Comparison of ENCODE assay signal across 1 cellular context in genomic region chr1:42744030-42744413, GRCh38.
TF ChIP-seq lines count a peak whose summit lies in the region.

No MANE protein-coding gene starts in this region.

TF ChIP-seq in H1, 55 proteins besides CTCF, POLR2A, EP300 and RAD21:
- no peak for TF ChIP-seq ATF2 (IDR thresholded peaks at IDR 0.05; ENCODE audit: low read length)
- no peak for TF ChIP-seq TBP (IDR thresholded peaks at IDR 0.05; ENCODE audit: low read depth, low read length)
- TF ChIP-seq JUND (IDR thresholded peaks at IDR 0.05; ENCODE audit: low read length) = no peak
- no peak for TF ChIP-seq CHD1 (IDR thresholded peaks at IDR 0.05; ENCODE audit: low read depth, low read length)
- TF ChIP-seq, protein P1, sequence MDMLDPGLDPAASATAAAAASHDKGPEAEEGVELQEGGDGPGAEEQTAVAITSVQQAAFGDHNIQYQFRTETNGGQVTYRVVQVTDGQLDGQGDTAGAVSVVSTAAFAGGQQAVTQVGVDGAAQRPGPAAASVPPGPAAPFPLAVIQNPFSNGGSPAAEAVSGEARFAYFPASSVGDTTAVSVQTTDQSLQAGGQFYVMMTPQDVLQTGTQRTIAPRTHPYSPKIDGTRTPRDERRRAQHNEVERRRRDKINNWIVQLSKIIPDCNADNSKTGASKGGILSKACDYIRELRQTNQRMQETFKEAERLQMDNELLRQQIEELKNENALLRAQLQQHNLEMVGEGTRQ (IDR thresholded peaks at IDR 0.05; ENCODE audit: low read length) = no peak
- no peak for TF ChIP-seq YY1 (IDR thresholded peaks at IDR 0.05; ENCODE audit: low read depth, low read length)
- TF ChIP-seq CBX5 (IDR thresholded peaks at IDR 0.05; ENCODE audit: low read depth, low read length) = no peak
- TF ChIP-seq RNF2 (IDR thresholded peaks at IDR 0.05; ENCODE audit: borderline replicate concordance, low read depth, low read length, missing control alignments, poor library complexity, severe bottlenecking) = no peak
- TF ChIP-seq KDM5A (IDR thresholded peaks at IDR 0.05; ENCODE audit: low read length) = no peak
- TF ChIP-seq HDAC6 (IDR thresholded peaks at IDR 0.05; ENCODE audit: low read depth, low read length) = no peak
- no peak for TF ChIP-seq ZNF274 (IDR thresholded peaks at IDR 0.05; ENCODE audit: borderline replicate concordance, extremely low read depth, low read length)
- TF ChIP-seq TEAD4 (IDR thresholded peaks at IDR 0.05; ENCODE audit: low read depth, low read length) = no peak
- no peak for TF ChIP-seq HDAC2 (IDR thresholded peaks at IDR 0.05; ENCODE audit: borderline replicate concordance in 1 of 2, low read depth in 2 of 2, low read length in 2 of 2)
- no peak for TF ChIP-seq BACH1 (IDR thresholded peaks at IDR 0.05; ENCODE audit: low read length)
- TF ChIP-seq POU5F1 (IDR thresholded peaks at IDR 0.05; ENCODE audit: low read depth, low read length) = no peak
- TF ChIP-seq RXRA (IDR thresholded peaks at IDR 0.05; ENCODE audit: insufficient read depth, low read depth, low read length) = no peak
- no peak for TF ChIP-seq POLR2AphosphoS5 (IDR thresholded peaks at IDR 0.05; ENCODE audit: low read depth, low read length)
- no peak for TF ChIP-seq KDM1A (IDR thresholded peaks at IDR 0.05; ENCODE audit: borderline replicate concordance, low read length)
- TF ChIP-seq TCF12 (IDR thresholded peaks at IDR 0.05; ENCODE audit: low read depth, low read length) = no peak
- no peak for TF ChIP-seq EGR1 (IDR thresholded peaks at IDR 0.05; ENCODE audit: borderline replicate concordance, low read depth, low read length)
